In genomic region chr10:115628616-115629015, GRCh38 we compare ENCODE assay signal across 34 cellular contexts.
"Had no signal": no experiment of that assay in that cellular context is flagged by ENCODE, and none has a peak within 500 bp of the region (broad histone marks: within the 10 kb centered on the region; RNA-seq: fewer than 3 reads in every experiment).

No MANE protein-coding gene starts in this region.

- H3K4me3 ChIP-seq: MG63 had no signal

- H3K36me3 ChIP-seq: MG63 had no signal

- H3K27me3 ChIP-seq: MG63 had no signal

- H3K9me3 ChIP-seq: MG63 had no signal

- DNase-seq: Karpas-422, Kasumi-1, MG63, MM.1S, MV-4-11, NCI-H1048, NCI-H1092, NCI-H1092 treated with DMSO at 0.1 percent for 48 hours, NCI-H1105, NCI-H1105 treated with DMSO at 0.1 percent for 48 hours, NCI-H1417, NCI-H1417 treated with DMSO at 0.1 percent for 48 hours, NCI-H1436, NCI-H1436 treated with DMSO at 0.1 percent for 48 hours, NCI-H146, NCI-H1694, NCI-H1694 treated with DMSO at 0.1 percent for 48 hours, NCI-H187, NCI-H187 treated with DMSO at 0.1 percent for 48 hours, NCI-H1930, NCI-H2029, NCI-H2029 treated with DMSO at 0.1 percent for 48 hours, NCI-H2081, NCI-H2081 treated with DMSO at 0.1 percent for 48 hours, NCI-H2107, NCI-H2171, NCI-H2171 treated with DMSO at 0.1 percent for 48 hours, NCI-H2227 treated with DMSO at 0.1 percent for 48 hours, NCI-H226, NCI-H345, NCI-H446, NCI-H446 treated with DMSO at 0.1 percent for 48 hours, NCI-H510A, NCI-H510A treated with DMSO at 0.1 percent for 48 hours had no signal
